Comparison of ENCODE assay signal across 11 cellular contexts in the genomic region with DNA sequence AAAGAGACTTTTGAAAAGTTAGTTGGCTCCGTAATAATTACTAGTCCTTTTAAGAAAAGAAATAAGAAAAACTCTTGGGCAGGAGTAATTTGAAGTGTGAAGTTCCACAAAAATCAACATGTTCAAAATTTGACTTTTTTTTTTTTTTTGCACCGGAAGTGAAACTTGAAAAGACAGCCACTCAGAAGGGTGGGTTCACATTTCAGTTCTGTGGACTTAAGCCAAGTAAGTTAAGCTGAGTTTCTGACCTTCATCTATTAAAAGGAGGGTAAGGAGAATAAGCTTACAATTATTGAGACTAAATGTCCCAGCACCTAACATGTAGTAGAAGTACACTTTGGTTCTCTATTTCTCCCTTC. TPM values are rescaled to one million over a fixed set of nuclear protein-coding genes. Genes with fewer than 3 reads are reported as not detected.
DNase-seq lines count a peak whose midpoint lies in the region; ATAC-seq, FAIRE-seq and TF ChIP-seq lines count a peak whose summit lies in the region.
"Had no signal": no experiment of that assay in that cellular context is flagged by ENCODE, and none has a peak within 500 bp of the region (broad histone marks: within the 10 kb centered on the region; RNA-seq: fewer than 3 reads in every experiment).

No MANE protein-coding gene starts in this region.

- RAD21 ChIA-PET in GM12878 (lab: Charles Lee; ENCODE audit: unreplicated experiment): interaction anchor here (0.6 to 2.6 kb wide), 9 partner anchors 11 to 52 kb away, joined by 3 to 17 read pairs (median 4); partner anchors contain the start of genes CDC73, GLRX2, RO60 and UCHL5

- peaks cover 33% of the 10 kb centered on the region for H3K4me1 ChIP-seq in CD4-positive, alpha-beta memory T cell (ENCODE audit: insufficient read depth, low read length)
- peaks cover 26% of the 10 kb centered on the region for H3K4me1 ChIP-seq in GM12878 (ENCODE audit: control insufficient read depth, insufficient read depth, low read length)

- H3K79me2 ChIP-seq in GM12878 (ENCODE audit: control insufficient read depth, insufficient read depth, low read length): peaks cover 66% of the 10 kb centered on the region

- peak overlapping the region; percentile 39 to 82 (median 62) for H3K27ac Mint-ChIP-seq in CD4-positive, alpha-beta memory T cell
- H3K27ac Mint-ChIP-seq in IgD-negative memory B cell: peak overlapping the region in 2 of 3 donors; percentile 55 to 92

- in situ Hi-C loops in GM12878 (cut with MboI): no loop called here

- H3K4me1 Mint-ChIP-seq in CD4-positive, alpha-beta memory T cell: peaks cover 35 to 60% (median 49%) of the 10 kb centered on the region in 4 donors
- H3K4me1 Mint-ChIP-seq in IgD-negative memory B cell: peaks cover 32 to 44% (median 39%) of the 10 kb centered on the region in 3 donors

- no peak for TF ChIP-seq EP300 in GM12878 (IDR thresholded peaks at IDR 0.05; ENCODE audit: borderline replicate concordance in 1 of 2, control insufficient read depth in 1 of 2, low read depth in 2 of 2, low read length in 2 of 2)

- peak overlapping the region in 6 of 8 donors; percentile 9 to 48 (median 24) for H3K4me3 Mint-ChIP-seq in CD4-positive, alpha-beta memory T cell
- H3K4me3 Mint-ChIP-seq in IgD-negative memory B cell: peak overlapping the region in 3 of 4 donors; percentile 27 to 57 (median 43)

- no peaks in the 10 kb centered on the region for H3K9me3 ChIP-seq in CD4-positive, alpha-beta memory T cell (ENCODE audit: control insufficient read depth in 1 of 2, low read length in 2 of 2)
- H3K9me3 ChIP-seq in GM12878 (replicated peaks; ENCODE audit: control insufficient read depth, insufficient read depth, low read length): peaks cover 2% of the 10 kb centered on the region; the same call in 1 of the 3 replicates

- H3K4me2 ChIP-seq in GM12878 (ENCODE audit: control insufficient read depth, insufficient read depth): peak overlapping the region; percentile 69

- peak in 1 of 5 donors; percentile 1 for DNase-seq in CD4-positive, alpha-beta memory T cell
- DNase-seq in GM12878 (ENCODE audit: low read depth, low spot score): no peak
- no peak for DNase-seq in substantia nigra (lab: John Stamatoyannopoulos, UW)
- no peak for DNase-seq in putamen (ENCODE audit: low spot score)
- no peak for DNase-seq in foreskin melanocyte
- DNase-seq in activated naive CD4-positive, alpha-beta T cell treated with anti-CD3 and anti-CD28 coated beads, Interleukin-2, amount 50 U/mL, for 16 hours: no peak
- DNase-seq: NCI-H2081 treated with DMSO at 0.1 percent for 48 hours, right cardiac atrium had no signal

- TF ChIP-seq CTCF in GM12878 (IDR thresholded peaks at IDR 0.05 in 2 of 3, conservative IDR thresholded peaks at IDR 0.05 in 1 of 3; ENCODE audit: control insufficient read depth in 2 of 3, extremely low read depth in 1 of 3, insufficient read depth in 1 of 3, low read depth in 3 of 3, low read length in 3 of 3): no peak

- no peaks in the 10 kb centered on the region for H3K27me3 ChIP-seq in CD4-positive, alpha-beta memory T cell (ENCODE audit: insufficient read depth, low read length)
- H3K27me3 ChIP-seq in GM12878 (replicated peaks in 1 of 2; ENCODE audit: control insufficient read depth in 2 of 2, insufficient read depth in 2 of 2, low read length in 1 of 2): no peaks in the 10 kb centered on the region

- no peaks in the 10 kb centered on the region for H4K20me1 ChIP-seq in GM12878 (ENCODE audit: control insufficient read depth, insufficient read depth)

- intact Hi-C loops in CD4-positive, alpha-beta memory T cell (cut with micrococcal nuclease): no loop called here
- intact Hi-C loops in GM12878 (cut with micrococcal nuclease; ENCODE audit: unreplicated experiment): no loop called here

- no peak for TF ChIP-seq POLR2A in GM12878 (IDR thresholded peaks at IDR 0.05; ENCODE audit: low read depth, low read length)

- no peaks in the 10 kb centered on the region for H3K9me3 Mint-ChIP-seq in CD4-positive, alpha-beta memory T cell
- no peaks in the 10 kb centered on the region for H3K9me3 Mint-ChIP-seq in IgD-negative memory B cell

- WGBS in GM12878 (ENCODE audit: insufficient coverage, insufficient replicate concordance, low lambda C conversion rate, missing lambda C conversion rate): 48% methylated on average over 2 of the region's 2 CpGs

- BruUV-seq in GM12878 (replicated peaks; lab: Mats Ljungman, UMichigan): no TSS peak

- H3K9ac ChIP-seq in GM12878 (ENCODE audit: control insufficient read depth, insufficient read depth, low read length): no peak overlapping the region

- H2AFZ ChIP-seq in GM12878 (ENCODE audit: control insufficient read depth, low read depth, low read length): no peak overlapping the region; the same call in 1 of the 2 replicates

- FAIRE-seq in GM12878 (lab: Jason Lieb, UNC): no peak

- SMC1A ChIA-PET in GM12878 (lab: Charles Lee; ENCODE audit: uncharacterized antibody, unreplicated experiment): interaction anchor here (0.6 to 2.4 kb wide), 10 partner anchors 9 to 52 kb away, joined by 3 to 12 read pairs (median 4); partner anchors contain the start of genes RO60 and UCHL5

- no peaks in the 10 kb centered on the region for H3K27me3 Mint-ChIP-seq in CD4-positive, alpha-beta memory T cell
- H3K27me3 Mint-ChIP-seq in IgD-negative memory B cell: no peaks in the 10 kb centered on the region

- no peak overlapping the region for H3K27ac ChIP-seq in CD4-positive, alpha-beta memory T cell (ENCODE audit: low read depth, low read length)
- H3K27ac ChIP-seq in GM12878 (ENCODE audit: control insufficient read depth, insufficient read depth) (peak overlapping the region; percentile 62), substantia nigra (ENCODE audit: low read depth, low read length, poor library complexity, severe bottlenecking) (no peak overlapping the region)

- CTCF ChIA-PET in CD4-positive, alpha-beta memory T cell (lab: Charles Lee; ENCODE audit: partially characterized antibody): interaction anchor here (0.7 to 2.4 kb wide), 5 partner anchors 12 to 1223 kb away, joined by 3 to 13 read pairs (median 5); partner anchors contain the start of genes RO60 and UCHL5
- CTCF ChIA-PET in GM12878 (lab: Yijun Ruan, JAX): interaction anchor here (0.5 to 2.5 kb wide), 21 partner anchors 9 to 596 kb away, joined by 3 to 18 read pairs (median 4); partner anchors contain the start of genes RO60 and UCHL5

- peaks cover 6 to 22% of the 10 kb centered on the region in 2 donors for H3K36me3 Mint-ChIP-seq in CD4-positive, alpha-beta memory T cell
- H3K36me3 Mint-ChIP-seq in IgD-negative memory B cell: peaks cover 1% of the 10 kb centered on the region

- ATAC-seq in GM19467 (IDR thresholded peaks at IDR 0.05; ENCODE audit: unreplicated experiment) (peak; percentile 36), GM12878 (peak; percentile 42)
- ATAC-seq: esophagus mucosa had no signal

- TF ChIP-seq RAD21 in GM12878 (IDR thresholded peaks at IDR 0.05; ENCODE audit: insufficient read depth, low read depth, low read length): no peak

- H3K4me3 ChIP-seq in CD4-positive, alpha-beta memory T cell (ENCODE audit: low read length in 2 of 2): no peak overlapping the region
- H3K4me3 ChIP-seq in GM12878: 0 out of 2 replicates have a peak overlapping the region, but pooled peaks have one; percentile 11

- H3K36me3 ChIP-seq in CD4-positive, alpha-beta memory T cell (ENCODE audit: insufficient read depth, low read length): no peaks in the 10 kb centered on the region
- H3K36me3 ChIP-seq in GM12878 (ENCODE audit: control insufficient read depth in 2 of 2, insufficient read depth in 2 of 2, low read length in 1 of 2): peaks cover 0 to 13% of the 10 kb centered on the region in 2 experiments; a peak in 2 of 4 replicates

- POLR2A ChIA-PET in CD4-positive, alpha-beta memory T cell (lab: Charles Lee; ENCODE audit: partially characterized antibody): interaction anchor here (1.0 to 2.2 kb wide), 4 partner anchors 12 to 264 kb away, joined by 3 to 9 read pairs (median 4); partner anchors contain the start of genes RO60 and UCHL5
- POLR2A ChIA-PET in GM12878 (lab: Charles Lee): interaction anchor here (0.6 to 2.5 kb wide), 5 partner anchors 11 to 34 kb away, joined by 3 to 14 read pairs (median 4); partner anchors contain the start of genes RO60 and UCHL5

RNA-seq across cellular contexts. Expression of gene RO60, which starts 11.0 kb away (rescaled TPM):
- total RNA-seq in CD4-positive, alpha-beta memory T cell: 10 to 100 TPM; 75.2 to 78.7 TPM
- 100 to 1,000 TPM in 1 of 2 donors, 10 to 100 TPM in 1; 99.6 to 133 TPM for polyA plus RNA-seq in CD4-positive, alpha-beta memory T cell
- polyA plus RNA-seq in IgD-negative memory B cell (76.0 TPM), GM12878 (2011; rRNA removed) (34.7 and 46.1 TPM in 2 replicates), GM12878 (2014; fragmentation: Illumina TruSeq; extraction: Trizol) (21.7 and 26.4 TPM in 2 replicates), GM12878 (2014; fragmentation: Nextera tagmentation; extraction: Ambion mirVana) (100 to 1,000 TPM in 1 of 2 experiments, 10 to 100 TPM in 1; 25.4 to 103 TPM), GM12878 (2014; rRNA removed) (21.1 and 28.3 TPM in 2 replicates), GM12878 (2016; fragmentation: Nextera tagmentation; extraction: Ambion mirVana) (100 to 1,000 TPM; 121 to 143 TPM)
- 121 and 132 TPM in 2 replicates for total RNA-seq in GM12878 (2013; cell fraction: nucleolus; rRNA removed)
- total RNA-seq in GM12878 (2014; rRNA removed) (93.9 and 111 TPM in 2 replicates), GM12878 (2014; rRNA removed; fragmentation: Illumina TruSeq; extraction: Trizol) (88.1 and 94.9 TPM in 2 replicates), GM12878 (2021) (65.5 and 72.4 TPM in 2 replicates)
- polyA plus RNA-seq in GM12878 (2011; ENCODE audit: low read depth): 7.8 TPM
- polyA plus RNA-seq in GM12878 (2011; cell fraction: cytosol; rRNA removed): 15.3 and 21.1 TPM in 2 replicates
- 18.9 and 20.4 TPM in 2 replicates for polyA plus RNA-seq in GM12878 (2011; cell fraction: nucleus; rRNA removed)
- 17.1 and 26.4 TPM in 2 replicates for polyA plus RNA-seq in GM12878 (2012)
- polyA minus RNA-seq in GM12878 (2011; rRNA and poly(A)+ RNA removed): 128 and 140 TPM in 2 replicates
- 50.5 and 57.3 TPM in 2 replicates for polyA minus RNA-seq in GM12878 (2011; cell fraction: cytosol; rRNA and poly(A)+ RNA removed)
- polyA minus RNA-seq in GM12878 (2011; cell fraction: nucleus; rRNA and poly(A)+ RNA removed): 40.3 and 61.2 TPM in 2 replicates

RNA-seq across cellular contexts. Expression of gene UCHL5, which starts 11.2 kb away (rescaled TPM):
- 10 to 100 TPM; 31.2 to 34.6 TPM for total RNA-seq in CD4-positive, alpha-beta memory T cell
- 10 to 100 TPM; 45.9 to 72.8 TPM for polyA plus RNA-seq in CD4-positive, alpha-beta memory T cell
- 35.6 TPM for polyA plus RNA-seq in IgD-negative memory B cell
- 81.5 and 104 TPM in 2 replicates for total RNA-seq in GM12878 (2013; cell fraction: nucleolus; rRNA removed)
- 30.1 and 34.8 TPM in 2 replicates for total RNA-seq in GM12878 (2014; rRNA removed)
- total RNA-seq in GM12878 (2014; rRNA removed; fragmentation: Illumina TruSeq; extraction: Trizol): 56.0 and 57.2 TPM in 2 replicates
- total RNA-seq in GM12878 (2021): 62.0 and 64.1 TPM in 2 replicates
- 22.5 TPM for polyA plus RNA-seq in GM12878 (2011; ENCODE audit: low read depth)
- 55.4 and 81.9 TPM in 2 replicates for polyA plus RNA-seq in GM12878 (2011; rRNA removed)
- polyA plus RNA-seq in GM12878 (2011; cell fraction: cytosol; rRNA removed): 14.1 and 14.5 TPM in 2 replicates
- polyA plus RNA-seq in GM12878 (2011; cell fraction: nucleus; rRNA removed): 19.6 and 23.3 TPM in 2 replicates
- 36.2 and 44.4 TPM in 2 replicates for polyA plus RNA-seq in GM12878 (2012)
- polyA plus RNA-seq in GM12878 (2014; fragmentation: Illumina TruSeq; extraction: Trizol): 98.1 and 109 TPM in 2 replicates
- 10 to 100 TPM; 36.5 to 45.6 TPM for polyA plus RNA-seq in GM12878 (2014; fragmentation: Nextera tagmentation; extraction: Ambion mirVana)
- polyA plus RNA-seq in GM12878 (2014; rRNA removed): 64.0 and 66.3 TPM in 2 replicates
- 100 to 1,000 TPM; 169 to 179 TPM for polyA plus RNA-seq in GM12878 (2016; fragmentation: Nextera tagmentation; extraction: Ambion mirVana)
- polyA minus RNA-seq in GM12878 (2011; rRNA and poly(A)+ RNA removed): 26.2 and 33.0 TPM in 2 replicates
- polyA minus RNA-seq in GM12878 (2011; cell fraction: cytosol; rRNA and poly(A)+ RNA removed): 13.7 and 13.9 TPM in 2 replicates
- polyA minus RNA-seq in GM12878 (2011; cell fraction: nucleus; rRNA and poly(A)+ RNA removed): 27.6 and 32.0 TPM in 2 replicates

RNA-seq across cellular contexts. Expression of gene GLRX2, which starts 34.8 kb away (rescaled TPM):
- total RNA-seq in CD4-positive, alpha-beta memory T cell: 10 to 100 TPM; 15.0 to 17.0 TPM
- 10 to 100 TPM; 15.2 to 16.3 TPM for polyA plus RNA-seq in CD4-positive, alpha-beta memory T cell
- polyA plus RNA-seq in IgD-negative memory B cell (17.2 TPM), GM12878 (2011; rRNA removed) (16.7 and 33.4 TPM in 2 replicates), GM12878 (2014; fragmentation: Illumina TruSeq; extraction: Trizol) (15.5 and 19.5 TPM in 2 replicates), GM12878 (2014; fragmentation: Nextera tagmentation; extraction: Ambion mirVana) (1 to 10 TPM; 5.5 to 7.8 TPM), GM12878 (2014; rRNA removed) (14.2 and 20.0 TPM in 2 replicates), GM12878 (2016; fragmentation: Nextera tagmentation; extraction: Ambion mirVana) (10 to 100 TPM; 59.9 to 67.6 TPM)
- total RNA-seq in GM12878 (2013; cell fraction: nucleolus; rRNA removed): 4.8 and 6.3 TPM in 2 replicates
- total RNA-seq in GM12878 (2014; rRNA removed) (18.0 and 21.2 TPM in 2 replicates), GM12878 (2014; rRNA removed; fragmentation: Illumina TruSeq; extraction: Trizol) (15.2 and 16.5 TPM in 2 replicates), GM12878 (2021) (19.7 and 21.4 TPM in 2 replicates)
- polyA plus RNA-seq in GM12878 (2011; ENCODE audit: low read depth): 12.0 TPM
- polyA plus RNA-seq in GM12878 (2011; cell fraction: cytosol; rRNA removed): 6.4 and 8.3 TPM in 2 replicates
- polyA plus RNA-seq in GM12878 (2011; cell fraction: nucleus; rRNA removed): 5.2 and 6.2 TPM in 2 replicates
- polyA plus RNA-seq in GM12878 (2012): 12.4 and 12.6 TPM in 2 replicates
- 1.2 and 2.8 TPM in 2 replicates for polyA minus RNA-seq in GM12878 (2011; rRNA and poly(A)+ RNA removed)
- 1.9 and 2.0 TPM in 2 replicates for polyA minus RNA-seq in GM12878 (2011; cell fraction: cytosol; rRNA and poly(A)+ RNA removed)
- polyA minus RNA-seq in GM12878 (2011; cell fraction: nucleus; rRNA and poly(A)+ RNA removed): 1.6 and 3.3 TPM in 2 replicates

RNA-seq across cellular contexts. Expression of gene CDC73, which starts 51.5 kb away (rescaled TPM):
- 10 to 100 TPM; 70.4 to 75.0 TPM for total RNA-seq in CD4-positive, alpha-beta memory T cell
- 10 to 100 TPM; 70.5 to 72.2 TPM for polyA plus RNA-seq in CD4-positive, alpha-beta memory T cell
- polyA plus RNA-seq in IgD-negative memory B cell (37.7 TPM), GM12878 (2011; rRNA removed) (38.7 and 57.5 TPM in 2 replicates), GM12878 (2014; fragmentation: Illumina TruSeq; extraction: Trizol) (22.0 and 23.3 TPM in 2 replicates), GM12878 (2014; fragmentation: Nextera tagmentation; extraction: Ambion mirVana) (10 to 100 TPM; 21.0 to 21.3 TPM), GM12878 (2014; rRNA removed) (13.8 and 14.8 TPM in 2 replicates), GM12878 (2016; fragmentation: Nextera tagmentation; extraction: Ambion mirVana) (10 to 100 TPM; 37.5 to 43.4 TPM)
- total RNA-seq in GM12878 (2013; cell fraction: nucleolus; rRNA removed): 77.3 and 78.7 TPM in 2 replicates
- total RNA-seq in GM12878 (2014; rRNA removed) (10.6 and 11.1 TPM in 2 replicates), GM12878 (2014; rRNA removed; fragmentation: Illumina TruSeq; extraction: Trizol) (14.2 and 15.3 TPM in 2 replicates), GM12878 (2021) (34.5 and 42.8 TPM in 2 replicates)
- 16.1 TPM for polyA plus RNA-seq in GM12878 (2011; ENCODE audit: low read depth)
- 11.5 and 13.5 TPM in 2 replicates for polyA plus RNA-seq in GM12878 (2011; cell fraction: cytosol; rRNA removed)
- 15.3 and 15.4 TPM in 2 replicates for polyA plus RNA-seq in GM12878 (2011; cell fraction: nucleus; rRNA removed)
- 14.1 and 20.6 TPM in 2 replicates for polyA plus RNA-seq in GM12878 (2012)
- 26.9 and 58.4 TPM in 2 replicates for polyA minus RNA-seq in GM12878 (2011; rRNA and poly(A)+ RNA removed)
- 18.4 and 20.0 TPM in 2 replicates for polyA minus RNA-seq in GM12878 (2011; cell fraction: cytosol; rRNA and poly(A)+ RNA removed)
- polyA minus RNA-seq in GM12878 (2011; cell fraction: nucleus; rRNA and poly(A)+ RNA removed): 27.7 and 52.1 TPM in 2 replicates
